Comparison of ENCODE assay signal across 12 cellular contexts in the genomic region with DNA sequence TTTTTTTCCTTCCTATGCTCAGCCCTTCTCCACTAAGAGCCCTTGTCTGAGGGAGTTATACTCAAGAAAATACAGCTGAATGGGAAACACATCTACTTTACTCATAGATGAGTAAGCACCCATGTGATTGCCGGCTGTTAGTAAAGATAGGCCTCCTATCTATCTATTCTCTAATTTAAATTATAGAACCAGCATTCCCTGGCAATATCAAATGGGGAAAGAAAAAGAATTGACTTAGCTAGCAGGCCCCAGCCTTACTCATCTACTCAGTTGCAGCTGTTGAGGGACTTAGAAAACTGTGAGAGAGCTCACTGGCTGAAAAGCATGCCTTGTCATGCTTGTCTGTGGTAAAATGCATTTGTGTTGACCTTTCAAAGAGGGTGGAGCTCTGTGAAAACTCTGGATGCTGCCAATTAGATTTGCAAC. TPM values are rescaled to one million over a fixed set of nuclear protein-coding genes. Genes with fewer than 3 reads are reported as not detected.
A peak's percentile ranks its signal among the peaks of the same experiment; 100 is the strongest.
DNase-seq lines count a peak whose midpoint lies in the region; ATAC-seq and TF ChIP-seq lines count a peak whose summit lies in the region.
"Had no signal": no experiment of that assay in that cellular context is flagged by ENCODE, and none has a peak within 500 bp of the region (broad histone marks: within the 10 kb centered on the region; RNA-seq: fewer than 3 reads in every experiment).

No MANE protein-coding gene starts in this region.

- no peak for ATAC-seq in GM18907 (IDR thresholded peaks at IDR 0.05; ENCODE audit: unreplicated experiment)

- TF ChIP-seq POLR2A in erythroblast (IDR thresholded peaks at IDR 0.05; ENCODE audit: low read length): peak; percentile 64

- DNase-seq in EL (peak; percentile 69), RPMI7951 (ENCODE audit: low read depth) (peak; percentile 55), erythroblast (lab: John Stamatoyannopoulos, UW) (peak; percentile 94 to 96), non-pigmented ciliary epithelial cell (ENCODE audit: low read depth) (peak; percentile 49), GF-D8 (lab: John Stamatoyannopoulos, UW) (no peak), NCI-H345 (lab: John Stamatoyannopoulos, UW) (no peak)
- no peak for DNase-seq in activated CD4-positive, alpha-beta T cell treated with anti-CD3 and anti-CD28 coated beads for 4 hours
- DNase-seq: DMS 273 treated with DMSO at 0.1 percent for 48 hours; immature natural killer cell; nucleus accumbens; stimulated activated CD4-positive, alpha-beta T cell treated with anti-CD3 and anti-CD28 coated beads, Interleukin-2, amount 100 ng/mL, for 48 hours had no signal

RNA-seq across cellular contexts. Expression of gene GOLGA4, which starts 48.2 kb away (rescaled TPM):
- total RNA-seq in RPMI7951 (2014; rRNA removed; shearing (Covaris generic)): 42.7 and 52.5 TPM in 2 replicates

Comparison
In these comparisons a context has a peak if more than half of its experiments do, and no peak if none do; other contexts are left out.
1. DNase-seq: peak in EL (single experiment), RPMI7951 (single experiment), erythroblast (2 of 2) and non-pigmented ciliary epithelial cell (single experiment); none in GF-D8 (single experiment), NCI-H345 (single experiment) and activated CD4-positive, alpha-beta T cell treated with anti-CD3 and anti-CD28 coated beads for 4 hours (0 of 2).